16 cellular contexts compared by ENCODE assay signal in the genomic region with DNA sequence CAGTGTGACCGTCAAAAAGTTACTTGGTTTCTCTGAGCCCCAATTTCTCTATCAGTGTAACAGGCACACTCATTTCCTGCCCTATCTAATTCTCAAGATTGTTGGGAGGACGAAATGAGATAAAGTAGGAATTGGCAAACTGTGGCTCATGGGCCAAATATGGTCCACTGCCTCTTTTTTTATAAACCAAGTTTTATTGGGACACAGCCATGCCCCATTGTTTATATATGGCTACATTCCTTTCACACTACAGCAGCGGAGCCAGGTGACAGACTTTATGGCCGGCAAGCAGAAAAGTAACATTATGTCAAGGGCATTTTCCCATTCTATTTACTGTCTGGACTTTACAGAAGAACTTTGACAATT.
DNase-seq lines count a peak whose midpoint lies in the region; ATAC-seq and TF ChIP-seq lines count a peak whose summit lies in the region.
"Had no signal": no experiment of that assay in that cellular context is flagged by ENCODE, and none has a peak within 500 bp of the region (broad histone marks: within the 10 kb centered on the region; RNA-seq: fewer than 3 reads in every experiment).

No MANE protein-coding gene starts in this region.

- H3K4me3 ChIP-seq in LNCaP clone FGC (ENCODE audit: low read depth, low read length) (no peak overlapping the region), mesodermal cell (ENCODE audit: extremely low read depth, insufficient read depth, low read length, poor library complexity, severe bottlenecking) (no peak overlapping the region)
- H3K4me3 ChIP-seq: A549, GM12878 had no signal

- DNase-seq in Daoy (ENCODE audit: low read depth): peak; percentile 68
- DNase-seq in LNCaP clone FGC (ENCODE audit: low read depth): peak; percentile 27
- DNase-seq in astrocyte of the hippocampus (ENCODE audit: low read depth, low spot score): peak; percentile 32
- no peak for DNase-seq in HEK293T (ENCODE audit: extremely low spot score)
- DNase-seq in mucosa of gallbladder (ENCODE audit: low spot score): no peak
- DNase-seq in islet precursor cell: no peak
- DNase-seq: NCI-H1048, NCI-H146, NCI-H2081 treated with DMSO at 0.1 percent for 48 hours, NCI-H345, PC-3 had no signal

- H3K36me3 ChIP-seq in mesodermal cell (ENCODE audit: control insufficient read depth, insufficient read depth, low read length): no peaks in the 10 kb centered on the region

- no peaks in the 10 kb centered on the region for H3K9me3 ChIP-seq in mesodermal cell (ENCODE audit: control insufficient read depth, low read length)
- H3K9me3 ChIP-seq: A549 had no signal

- peaks cover 3% of the 10 kb centered on the region for H3K4me1 ChIP-seq in mesodermal cell (ENCODE audit: control insufficient read depth, insufficient read depth, low read length, poor library complexity, severe bottlenecking)
- H3K4me1 ChIP-seq: A549 had no signal

- no peak for ATAC-seq in GM18502 (IDR thresholded peaks at IDR 0.05; ENCODE audit: poor library complexity, unreplicated experiment)
- ATAC-seq: A549, GM12878, PC-3 had no signal

- TF ChIP-seq CTCF in LNCaP clone FGC (IDR thresholded peaks at IDR 0.05; ENCODE audit: control insufficient read depth, extremely low read depth, insufficient read depth): no peak

- H3K27ac ChIP-seq in mesodermal cell (ENCODE audit: low read depth, low read length, severe bottlenecking): peak overlapping the region; percentile 42
- H3K27ac ChIP-seq: A549, C4-2B had no signal

- POLR2A ChIA-PET in HEK293T (lab: Yijun Ruan, JAX): no interaction called here

- CTCF ChIA-PET in HEK293T (lab: Yijun Ruan, JAX): interaction anchor here (0.7 kb wide), 1 partner anchor 197 kb away, joined by 3 read pairs; no protein-coding TSS in a partner anchor

- 79 to 100% methylated on average over 2 to 3 of the region's 4 CpGs for WGBS in mesodermal cell (ENCODE audit: insufficient coverage in 2 of 2), 2 experiments

TF ChIP-seq in HEK293T, 16 proteins besides CTCF, POLR2A, EP300 and RAD21:
- TF ChIP-seq LEF1 (IDR thresholded peaks at IDR 0.05; ENCODE audit: borderline replicate concordance): no peak
- TF ChIP-seq TARDBP (IDR thresholded peaks at IDR 0.05): no peak
- TF ChIP-seq ARNT (IDR thresholded peaks at IDR 0.05): no peak
- TF ChIP-seq, protein P1, sequence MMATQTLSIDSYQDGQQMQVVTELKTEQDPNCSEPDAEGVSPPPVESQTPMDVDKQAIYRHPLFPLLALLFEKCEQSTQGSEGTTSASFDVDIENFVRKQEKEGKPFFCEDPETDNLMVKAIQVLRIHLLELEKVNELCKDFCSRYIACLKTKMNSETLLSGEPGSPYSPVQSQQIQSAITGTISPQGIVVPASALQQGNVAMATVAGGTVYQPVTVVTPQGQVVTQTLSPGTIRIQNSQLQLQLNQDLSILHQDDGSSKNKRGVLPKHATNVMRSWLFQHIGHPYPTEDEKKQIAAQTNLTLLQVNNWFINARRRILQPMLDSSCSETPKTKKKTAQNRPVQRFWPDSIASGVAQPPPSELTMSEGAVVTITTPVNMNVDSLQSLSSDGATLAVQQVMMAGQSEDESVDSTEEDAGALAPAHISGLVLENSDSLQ (IDR thresholded peaks at IDR 0.05): no peak
- TF ChIP-seq ELF4 (IDR thresholded peaks at IDR 0.05): no peak
- TF ChIP-seq FOXK2 (IDR thresholded peaks at IDR 0.05): no peak
- no peak for TF ChIP-seq CTBP1 (IDR thresholded peaks at IDR 0.05; ENCODE audit: borderline replicate concordance)
- no peak for TF ChIP-seq ZNF384 (IDR thresholded peaks at IDR 0.05)
- TF ChIP-seq NFRKB (IDR thresholded peaks at IDR 0.05): no peak
- no peak for TF ChIP-seq BHLHE40 (IDR thresholded peaks at IDR 0.05; ENCODE audit: borderline replicate concordance)
- no peak for TF ChIP-seq SUZ12 (IDR thresholded peaks at IDR 0.05)
- TF ChIP-seq L3MBTL2 (conservative IDR thresholded peaks at IDR 0.05): no peak
- no peak for TF ChIP-seq FOXA1 (IDR thresholded peaks at IDR 0.05)
- no peak for TF ChIP-seq HDGF (IDR thresholded peaks at IDR 0.05; ENCODE audit: borderline replicate concordance)
- TF ChIP-seq SP1 (IDR thresholded peaks at IDR 0.05): no peak
- no peak for TF ChIP-seq FOXM1 (IDR thresholded peaks at IDR 0.05; ENCODE audit: borderline replicate concordance)

Comparison
In these comparisons a context has a peak if more than half of its experiments do, and no peak if none do; other contexts are left out.
1. DNase-seq: peak in Daoy (single experiment), LNCaP clone FGC (single experiment) and astrocyte of the hippocampus (single experiment); none in HEK293T (single experiment), mucosa of gallbladder (single experiment) and islet precursor cell (single experiment).